ENCODE assay signal across 8 cellular contexts in genomic region chr4:2962099-2962455, GRCh38. TPM values are rescaled to one million over a fixed set of nuclear protein-coding genes. Genes with fewer than 3 reads are reported as not detected.
A peak's percentile ranks its signal among the peaks of the same experiment; 100 is the strongest.
DNase-seq lines count a peak whose midpoint lies in the region; ATAC-seq and TF ChIP-seq lines count a peak whose summit lies in the region.

No MANE protein-coding gene starts in this region.

- H3K4me3 ChIP-seq in GM08714 (ENCODE audit: low read length) (peak overlapping the region; percentile 93), MG63 (peak overlapping the region; percentile 90), ascending aorta (peak overlapping the region; percentile 88 to 94), tibial nerve (peak overlapping the region in 3 of 4 donors; percentile 84 to 92 (median 86))

- H3K9me3 ChIP-seq in MG63 (no peaks in the 10 kb centered on the region), ascending aorta (no peaks in the 10 kb centered on the region), tibial nerve (no peaks in the 10 kb centered on the region)

- peak overlapping the region; percentile 92 for H3K4me3 Mint-ChIP-seq in mesothelial cell of epicardium

- no peak for TF ChIP-seq EP300 in tibial nerve (IDR thresholded peaks at IDR 0.05)

- no peak for TF ChIP-seq CTCF in ascending aorta (IDR thresholded peaks at IDR 0.05)
- no peak for TF ChIP-seq CTCF in mesothelial cell of epicardium (IDR thresholded peaks at IDR 0.05; ENCODE audit: unreplicated experiment)
- TF ChIP-seq CTCF in tibial nerve (IDR thresholded peaks at IDR 0.05), result no peak

- H3K36me3 Mint-ChIP-seq in mesothelial cell of epicardium, result no peaks in the 10 kb centered on the region

- TF ChIP-seq POLR2A in tibial nerve (IDR thresholded peaks at IDR 0.05), result no peak

- no peaks in the 10 kb centered on the region for H3K27me3 Mint-ChIP-seq in mesothelial cell of epicardium (ENCODE audit: low read depth)

- H3K4me1 ChIP-seq in ascending aorta, result peaks cover 3 to 12% of the 10 kb centered on the region in 2 donors
- peaks cover 0 to 51% (median 22%) of the 10 kb centered on the region in 4 donors for H3K4me1 ChIP-seq in tibial nerve

- H3K27me3 ChIP-seq in MG63 (no peaks in the 10 kb centered on the region), ascending aorta (no peaks in the 10 kb centered on the region), tibial nerve (no peaks in the 10 kb centered on the region)

- peaks cover 32% of the 10 kb centered on the region for H3K4me1 Mint-ChIP-seq in mesothelial cell of epicardium

- peak overlapping the region; percentile 96 for H3K27ac Mint-ChIP-seq in mesothelial cell of epicardium

- peaks cover 23% of the 10 kb centered on the region for H3K36me3 ChIP-seq in MG63
- peaks cover 8 to 15% of the 10 kb centered on the region in 2 donors for H3K36me3 ChIP-seq in ascending aorta
- H3K36me3 ChIP-seq in tibial nerve, result peaks cover 0 to 15% (median 5%) of the 10 kb centered on the region in 3 donors

- no peak for ATAC-seq in GM19463 (IDR thresholded peaks at IDR 0.05; ENCODE audit: unreplicated experiment)

- H3K27ac ChIP-seq in ascending aorta (no peak overlapping the region), tibial nerve (peak overlapping the region in 1 of 4 donors; percentile 84)

- DNase-seq in MG63, result no peak
- DNase-seq in ascending aorta (ENCODE audit: low spot score in 2 of 2), result no peak
- DNase-seq in mesothelial cell of epicardium (ENCODE audit: low spot score in 2 of 2, unreplicated experiment in 2 of 2), result no peak
- DNase-seq in tibial nerve (ENCODE audit: low spot score in 2 of 2), result no peak
- no peak for DNase-seq in SW480 (ENCODE audit: low spot score)
- DNase-seq in kidney tubule cell (ENCODE audit: low spot score), result no peak

- 18% methylated on average over 7 of the region's 7 CpGs for WGBS in tibial nerve, 2 donors

- intact Hi-C loops in ascending aorta (cut with DNase I), result loop anchor here (2.0 to 10.0 kb wide), 5 partner anchors 197 to 1107 kb away; partner anchors contain the start of genes HAUS3, LETM1, POLN and RGS12

- no peaks in the 10 kb centered on the region for H3K9me3 Mint-ChIP-seq in mesothelial cell of epicardium

RNA-seq across cellular contexts. Expression of gene NOP14, which starts 1.1 kb away (rescaled TPM):
- 32.5 and 45.2 TPM in 2 replicates for total RNA-seq in MG63 (2014; rRNA removed; shearing (Covaris generic); ENCODE audit: low replicate concordance)
- total RNA-seq in ascending aorta (12.3 TPM), mesothelial cell of epicardium (27.3 to 30.5 TPM (median 28.5 TPM) in 3 replicates), tibial nerve (10 to 100 TPM; 18.2 to 39.6 (median 26.8) TPM)

RNA-seq across cellular contexts. Expression of gene GRK4, which starts 1.3 kb away (rescaled TPM):
- total RNA-seq in MG63 (2014; rRNA removed; shearing (Covaris generic); ENCODE audit: low replicate concordance), result 2.6 and 3.7 TPM in 2 replicates
- total RNA-seq in ascending aorta (1.9 TPM), mesothelial cell of epicardium (16.2 to 18.4 TPM (median 18.3 TPM) in 3 replicates), tibial nerve (10 to 100 TPM in 1 of 4 donors, 1 to 10 TPM in 3; 6.1 to 15.1 (median 9.3) TPM)
